In genomic region chr5:80141681-80142080, GRCh38 we compare ENCODE assay signal across 9 cellular contexts.
DNase-seq lines count a peak whose midpoint lies in the region; ATAC-seq and TF ChIP-seq lines count a peak whose summit lies in the region.
"Had no signal": no experiment of that assay in that cellular context is flagged by ENCODE, and none has a peak within 500 bp of the region (broad histone marks: within the 10 kb centered on the region; RNA-seq: fewer than 3 reads in every experiment).

No MANE protein-coding gene starts in this region.

- peak overlapping the region in 1 of 2 donors; percentile 36 for H3K9ac ChIP-seq in mucosa of rectum (ENCODE audit: low read depth in 1 of 2, low read length in 2 of 2)

- no peak for TF ChIP-seq EP300 in tibial nerve (IDR thresholded peaks at IDR 0.05)

- H3K27me3 ChIP-seq in body of pancreas = no peaks in the 10 kb centered on the region
- H3K27me3 ChIP-seq in mucosa of rectum (ENCODE audit: control insufficient read depth in 2 of 2, insufficient read depth in 2 of 2, low read length in 2 of 2) = no peaks in the 10 kb centered on the region
- no peaks in the 10 kb centered on the region for H3K27me3 ChIP-seq in tibial nerve

- no peaks in the 10 kb centered on the region for H3K27me3 Mint-ChIP-seq in activated naive CD4-positive, alpha-beta T cell treated with anti-CD3 and anti-CD28 coated beads for 36 hours (ENCODE audit: low read depth)

- H3K27ac ChIP-seq in body of pancreas (peak overlapping the region in 3 of 4 donors; percentile 50 to 70 (median 54)), mucosa of rectum (ENCODE audit: low read depth in 2 of 2, low read length in 2 of 2) (peak overlapping the region; percentile 69 to 79), tibial nerve (peak overlapping the region; percentile 75 to 94 (median 86))

- no peak overlapping the region for H3K4me3 ChIP-seq in body of pancreas
- no peak overlapping the region for H3K4me3 ChIP-seq in mucosa of rectum (ENCODE audit: low read length in 2 of 2)
- no peak overlapping the region for H3K4me3 ChIP-seq in tibial nerve

- DNase-seq in activated naive CD4-positive, alpha-beta T cell treated with anti-CD3 and anti-CD28 coated beads for 36 hours = no peak
- no peak for DNase-seq in activated naive CD4-positive, alpha-beta T cell treated with anti-CD3 and anti-CD28 coated beads, Interleukin-2, amount 50 U/mL, for 16 hours
- no peak for DNase-seq in body of pancreas
- no peak for DNase-seq in tibial nerve (ENCODE audit: low spot score in 2 of 2)
- DNase-seq in COR-L47 (lab: John Stamatoyannopoulos, UW) = no peak
- no peak for DNase-seq in medulla oblongata (ENCODE audit: extremely low spot score)
- DNase-seq: cortex of kidney had no signal

- H3K4me1 ChIP-seq in body of pancreas = no peaks in the 10 kb centered on the region
- peaks cover 9 to 12% of the 10 kb centered on the region in 2 donors for H3K4me1 ChIP-seq in mucosa of rectum (ENCODE audit: control insufficient read depth in 2 of 2, insufficient read depth in 2 of 2, low read length in 2 of 2)
- peaks cover 0 to 35% (median 19%) of the 10 kb centered on the region in 4 donors for H3K4me1 ChIP-seq in tibial nerve

- no peak overlapping the region for H3K4me3 Mint-ChIP-seq in activated naive CD4-positive, alpha-beta T cell treated with anti-CD3 and anti-CD28 coated beads for 36 hours

- TF ChIP-seq CTCF in body of pancreas (IDR thresholded peaks at IDR 0.05) = no peak
- TF ChIP-seq CTCF in tibial nerve (IDR thresholded peaks at IDR 0.05) = no peak

- no peaks in the 10 kb centered on the region for H3K9me3 Mint-ChIP-seq in activated naive CD4-positive, alpha-beta T cell treated with anti-CD3 and anti-CD28 coated beads for 36 hours

- H3K36me3 Mint-ChIP-seq in activated naive CD4-positive, alpha-beta T cell treated with anti-CD3 and anti-CD28 coated beads for 36 hours (ENCODE audit: low read depth) = peaks cover 29% of the 10 kb centered on the region

- peaks cover 66% of the 10 kb centered on the region for H3K4me1 Mint-ChIP-seq in activated naive CD4-positive, alpha-beta T cell treated with anti-CD3 and anti-CD28 coated beads for 36 hours (ENCODE audit: low read depth)

- ATAC-seq in body of pancreas (no peak), HG02973 (IDR thresholded peaks at IDR 0.05; ENCODE audit: unreplicated experiment) (no peak)

- H3K27ac Mint-ChIP-seq in activated naive CD4-positive, alpha-beta T cell treated with anti-CD3 and anti-CD28 coated beads for 36 hours = peak overlapping the region; percentile 84

- no peaks in the 10 kb centered on the region for H3K36me3 ChIP-seq in body of pancreas (replicated peaks in 1 of 2; ENCODE audit: insufficient read depth in 1 of 2, low read depth in 2 of 2)
- peaks cover 22 to 29% of the 10 kb centered on the region in 2 donors for H3K36me3 ChIP-seq in mucosa of rectum (ENCODE audit: control insufficient read depth in 2 of 2, insufficient read depth in 2 of 2, low read length in 2 of 2)
- H3K36me3 ChIP-seq in tibial nerve = peaks cover 0 to 42% (median 9%) of the 10 kb centered on the region in 3 donors

- no peaks in the 10 kb centered on the region for H3K9me3 ChIP-seq in body of pancreas
- no peaks in the 10 kb centered on the region for H3K9me3 ChIP-seq in mucosa of rectum (ENCODE audit: control insufficient read depth in 2 of 2, low read length in 2 of 2)
- H3K9me3 ChIP-seq in tibial nerve = no peaks in the 10 kb centered on the region

- intact Hi-C loops in activated naive CD4-positive, alpha-beta T cell treated with anti-CD3 and anti-CD28 coated beads for 36 hours (cut with micrococcal nuclease) = loop anchor here (2.0 kb wide), 1 partner anchor 39 kb away; no protein-coding TSS in a partner anchor
- intact Hi-C loops in body of pancreas (cut with DNase I) = no loop called here

- WGBS in body of pancreas, 2 donors = 66 to 67% methylated on average over 3 of the region's 3 CpGs
- 44 to 47% methylated on average over 3 of the region's 3 CpGs for WGBS in tibial nerve, 2 donors

- no peak for TF ChIP-seq POLR2A in body of pancreas (IDR thresholded peaks at IDR 0.05)
- TF ChIP-seq POLR2A in tibial nerve (IDR thresholded peaks at IDR 0.05) = no peak

- CTCF ChIA-PET in activated naive CD4-positive, alpha-beta T cell treated with anti-CD3 and anti-CD28 coated beads for 36 hours (lab: Charles Lee) = interaction anchor here (1.1 kb wide), 1 partner anchor 41 kb away, joined by 4 read pairs; no protein-coding TSS in a partner anchor
